Comparison of ENCODE assay signal across 1 cellular context in genomic region chr21:42721341-42721824, GRCh38.
TF ChIP-seq lines count a peak whose summit lies in the region.

No MANE protein-coding gene starts in this region.

TF ChIP-seq in HCT116, 20 proteins besides CTCF, POLR2A, EP300 and RAD21 (continued from another document):
- TF ChIP-seq ELF1 (IDR thresholded peaks at IDR 0.05; ENCODE audit: borderline replicate concordance, low read depth) (no peak), SIN3A (IDR thresholded peaks at IDR 0.05; ENCODE audit: low read depth) (no peak), EZH2 (IDR thresholded peaks at IDR 0.05) (no peak), TCF7L2 (IDR thresholded peaks at IDR 0.05; ENCODE audit: borderline replicate concordance, extremely low read depth, insufficient read depth, insufficient read length) (no peak), POLR2AphosphoS5 (IDR thresholded peaks at IDR 0.05; ENCODE audit: low read depth, low read length) (no peak), SRF (IDR thresholded peaks at IDR 0.05; ENCODE audit: low read depth) (no peak), REST (IDR thresholded peaks at IDR 0.05; ENCODE audit: low read depth) (no peak), YY1 (IDR thresholded peaks at IDR 0.05; ENCODE audit: extremely low read depth, insufficient replicate concordance, low read depth, low read length) (no peak), ZFX (IDR thresholded peaks at IDR 0.05) (no peak), ZNF274 (IDR thresholded peaks at IDR 0.05; ENCODE audit: low read depth, low read length) (no peak)
- TF ChIP-seq, protein P1, sequence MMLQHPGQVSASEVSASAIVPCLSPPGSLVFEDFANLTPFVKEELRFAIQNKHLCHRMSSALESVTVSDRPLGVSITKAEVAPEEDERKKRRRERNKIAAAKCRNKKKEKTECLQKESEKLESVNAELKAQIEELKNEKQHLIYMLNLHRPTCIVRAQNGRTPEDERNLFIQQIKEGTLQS (IDR thresholded peaks at IDR 0.05): no peak
